ENCODE assay signal across 17 cellular contexts in the genomic region with DNA sequence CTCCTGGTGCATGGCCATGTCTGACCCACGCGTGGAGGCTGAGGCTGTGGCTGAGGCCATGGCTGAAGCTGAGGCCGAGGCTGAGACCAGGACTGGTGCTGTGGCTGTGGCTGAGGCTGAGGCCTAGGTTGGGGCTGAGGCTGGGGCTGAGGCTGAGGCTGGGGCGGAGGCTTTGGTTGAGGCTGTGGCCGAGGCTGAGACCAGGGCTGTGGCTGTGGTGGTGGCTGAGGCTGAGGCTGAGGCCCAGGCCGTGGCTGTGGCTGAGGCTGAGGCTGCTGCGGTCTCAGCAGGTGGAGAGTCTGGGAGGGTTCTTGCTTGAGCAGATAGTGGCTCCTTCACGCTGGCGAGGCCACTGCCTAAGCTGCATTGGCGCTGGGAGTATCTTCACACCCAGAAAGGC.
A peak's percentile ranks its signal among the peaks of the same experiment; 100 is the strongest.
DNase-seq lines count a peak whose midpoint lies in the region; ATAC-seq, FAIRE-seq and TF ChIP-seq lines count a peak whose summit lies in the region.
"Had no signal": no experiment of that assay in that cellular context is flagged by ENCODE, and none has a peak within 500 bp of the region (broad histone marks: within the 10 kb centered on the region; RNA-seq: fewer than 3 reads in every experiment).

No MANE protein-coding gene starts in this region.

- TF ChIP-seq EP300 in HepG2 (IDR thresholded peaks at IDR 0.05; ENCODE audit: low read depth in 2 of 2, low read length in 2 of 2), result no peak
- no peak for TF ChIP-seq EP300 in HepG2 (CRISPR knock-in tag; IDR thresholded peaks at IDR 0.05; ENCODE audit: borderline replicate concordance)

- H4K20me1 ChIP-seq in HepG2 (ENCODE audit: insufficient read depth, low read length), result no peaks in the 10 kb centered on the region

- no peak for FAIRE-seq in HepG2 (lab: Jason Lieb, UNC)
- FAIRE-seq: H54 had no signal

- no peak overlapping the region for H3K27ac Mint-ChIP-seq in activated CD8-positive, alpha-beta T cell treated with anti-CD3 and anti-CD28 coated beads, Interleukin-2, amount 10 ng/mL, durations not matched to agents 7 days and 5 days

- no peak overlapping the region for H2AFZ ChIP-seq in HepG2 (ENCODE audit: low read length)

- peaks cover 4% of the 10 kb centered on the region for H3K9me3 Mint-ChIP-seq in activated CD8-positive, alpha-beta T cell treated with anti-CD3 and anti-CD28 coated beads, Interleukin-2, amount 10 ng/mL, durations not matched to agents 7 days and 5 days (ENCODE audit: insufficient read depth)

- H3K4me1 Mint-ChIP-seq in activated CD8-positive, alpha-beta T cell treated with anti-CD3 and anti-CD28 coated beads, Interleukin-2, amount 10 ng/mL, durations not matched to agents 7 days and 5 days (ENCODE audit: low read depth), result peaks cover 28% of the 10 kb centered on the region

- in situ Hi-C loops in HepG2 (cut with HindIII; ENCODE audit: extremely low pct_ligation_motif_present, low pct_unique_long_range_greater_than_20kb), result no loop called here

- peaks cover 47% of the 10 kb centered on the region for H3K36me3 Mint-ChIP-seq in activated CD8-positive, alpha-beta T cell treated with anti-CD3 and anti-CD28 coated beads, Interleukin-2, amount 10 ng/mL, durations not matched to agents 7 days and 5 days (ENCODE audit: low read depth)

- CTCF ChIA-PET in activated CD8-positive, alpha-beta T cell treated with anti-CD3 and anti-CD28 coated beads, Interleukin-2, amount 10 ng/mL, durations not matched to agents 7 days and 5 days (lab: Charles Lee), result no interaction called here
- CTCF ChIA-PET in HepG2 (lab: Yijun Ruan, JAX; ENCODE audit: low intra/inter-chr PET ratio, low total read pairs), result no interaction called here

- peak; percentile 36 for ATAC-seq in activated CD8-positive, alpha-beta T cell treated with anti-CD3 and anti-CD28 coated beads, Interleukin-2, amount 10 ng/mL, durations not matched to agents 7 days and 5 days
- ATAC-seq in HepG2, result no peak; the same call in 2 of the 3 replicates
- ATAC-seq in upper lobe of right lung, result peak; percentile 49
- ATAC-seq in HG03354 (IDR thresholded peaks at IDR 0.05; ENCODE audit: poor library complexity, severe bottlenecking, unreplicated experiment), result no peak

- H3K9ac ChIP-seq in HepG2 (ENCODE audit: insufficient read depth, low read depth, low read length), result no peak overlapping the region

- H3K27me3 ChIP-seq in HepG2 (ENCODE audit: control insufficient read depth in 1 of 2, insufficient read depth in 2 of 2, low read length in 2 of 2) (no peaks in the 10 kb centered on the region), upper lobe of right lung (no peaks in the 10 kb centered on the region)
- H3K27me3 ChIP-seq: MG63, Peyer's patch had no signal

- H3K4me3 Mint-ChIP-seq in activated CD8-positive, alpha-beta T cell treated with anti-CD3 and anti-CD28 coated beads, Interleukin-2, amount 10 ng/mL, durations not matched to agents 7 days and 5 days, result no peak overlapping the region

- H3K27ac ChIP-seq in HepG2 (ENCODE audit: extremely low read length, insufficient read depth, low read length), result no peak overlapping the region
- no peak overlapping the region for H3K27ac ChIP-seq in upper lobe of right lung
- H3K27ac ChIP-seq: Peyer's patch had no signal

- TF ChIP-seq CTCF in HepG2 (CRISPR knock-in tag; IDR thresholded peaks at IDR 0.05) (no peak), upper lobe of right lung (IDR thresholded peaks at IDR 0.05) (no peak)

- H3K27me3 Mint-ChIP-seq in activated CD8-positive, alpha-beta T cell treated with anti-CD3 and anti-CD28 coated beads, Interleukin-2, amount 10 ng/mL, durations not matched to agents 7 days and 5 days (ENCODE audit: low read depth), result peaks cover 4% of the 10 kb centered on the region

- H3K4me3 ChIP-seq in HepG2 (replicated peaks in 1 of 3; ENCODE audit: insufficient read depth in 1 of 3, low read depth in 2 of 3, low read length in 3 of 3) (no peak overlapping the region), upper lobe of right lung (no peak overlapping the region)
- H3K4me3 ChIP-seq: MG63, Peyer's patch had no signal

- intact Hi-C loops in HepG2 (cut with micrococcal nuclease; ENCODE audit: unreplicated experiment), result no loop called here
- intact Hi-C loops in upper lobe of right lung (cut with DNase I), result no loop called here

- no TSS peak for BruUV-seq in HepG2 (replicated peaks; lab: Mats Ljungman, UMichigan)

- H3K36me3 ChIP-seq in HepG2 (replicated peaks in 1 of 2; ENCODE audit: control insufficient read depth in 1 of 2, insufficient read depth in 2 of 2, low read length in 2 of 2) (peaks cover 12 to 37% of the 10 kb centered on the region in 2 experiments; a peak in 4 of 5 replicates), upper lobe of right lung (peaks cover 39% of the 10 kb centered on the region)

- no peaks in the 10 kb centered on the region for H3K9me3 ChIP-seq in HepG2 (ENCODE audit: low read length)
- H3K9me3 ChIP-seq in upper lobe of right lung, result no peaks in the 10 kb centered on the region
- H3K9me3 ChIP-seq: MG63, Peyer's patch had no signal

- DNase-seq in activated CD8-positive, alpha-beta memory T cell treated with anti-CD3 and anti-CD28 coated beads for 24 hours, result peak; percentile 55
- DNase-seq in activated CD8-positive, alpha-beta memory T cell treated with anti-CD3 and anti-CD28 coated beads, Interleukin-2, amount 50 U/mL, for 48 hours, result no peak
- DNase-seq in activated CD8-positive, alpha-beta T cell treated with anti-CD3 and anti-CD28 coated beads, Interleukin-2, amount 10 ng/mL, durations not matched to agents 7 days and 5 days, result peak; percentile 18
- DNase-seq in HepG2 (ENCODE audit: low spot score) (no peak), upper lobe of right lung (no peak), RKO (ENCODE audit: low spot score) (no peak), NCI-H1694 (lab: John Stamatoyannopoulos, UW) (no peak)
- DNase-seq: C1 segment of cervical spinal cord, EL, MG63, NCI-H1105, NCI-H2029 treated with DMSO at 0.1 percent for 48 hours, NCI-H510A treated with DMSO at 0.1 percent for 48 hours, SIG-M5 had no signal

- POLR2A ChIA-PET in activated CD8-positive, alpha-beta T cell treated with anti-CD3 and anti-CD28 coated beads, Interleukin-2, amount 10 ng/mL, durations not matched to agents 7 days and 5 days (lab: Charles Lee), result interaction anchor here (0.8 kb wide), 1 partner anchor 17 kb away, joined by 3 read pairs; no protein-coding TSS in a partner anchor
- POLR2A ChIA-PET in HepG2 (lab: Yijun Ruan, JAX), result no interaction called here

- 83% methylated on average over 5 of the region's 10 CpGs for WGBS in HepG2 (ENCODE audit: low lambda C conversion rate)

- no peaks in the 10 kb centered on the region for H3K4me1 ChIP-seq in HepG2 (ENCODE audit: insufficient read depth, low read length)
- H3K4me1 ChIP-seq in upper lobe of right lung, result no peaks in the 10 kb centered on the region
- H3K4me1 ChIP-seq: Peyer's patch had no signal

- H3K79me2 ChIP-seq in HepG2 (ENCODE audit: insufficient read depth, low read length), result no peaks in the 10 kb centered on the region

- TF ChIP-seq POLR2A in HepG2 (IDR thresholded peaks at IDR 0.05; ENCODE audit: insufficient read depth in 1 of 2, low read depth in 2 of 2, low read length in 2 of 2), result no peak

- no peak overlapping the region for H3K4me2 ChIP-seq in HepG2 (ENCODE audit: low read depth, low read length)

- TF ChIP-seq RAD21 in HepG2 (CRISPR knock-in tag; IDR thresholded peaks at IDR 0.05), result no peak

TF ChIP-seq in HepG2, 621 proteins besides CTCF, POLR2A, EP300 and RAD21:
- TF ChIP-seq AGO2 (optimal IDR thresholded peaks at IDR 0.05; ENCODE audit: low read depth, low read length), result peak; percentile 49
- no peak for TF ChIP-seq ZBTB7A (CRISPR knock-in tag; IDR thresholded peaks at IDR 0.05)
- TF ChIP-seq GPN1 (CRISPR knock-in tag; IDR thresholded peaks at IDR 0.05; ENCODE audit: borderline replicate concordance), result no peak
- TF ChIP-seq FOXA3 (CRISPR knock-in tag; IDR thresholded peaks at IDR 0.05), result no peak
- no peak for TF ChIP-seq ZNF101 (CRISPR knock-in tag; IDR thresholded peaks at IDR 0.05; ENCODE audit: borderline replicate concordance, low read depth)
- no peak for TF ChIP-seq FOXO1 (CRISPR knock-in tag; IDR thresholded peaks at IDR 0.05)

Comparison
In these comparisons a context has a peak if more than half of its experiments do, and no peak if none do; other contexts are left out.
1. DNase-seq: peak in activated CD8-positive, alpha-beta memory T cell treated with anti-CD3 and anti-CD28 coated beads for 24 hours (single experiment) and activated CD8-positive, alpha-beta T cell treated with anti-CD3 and anti-CD28 coated beads, Interleukin-2, amount 10 ng/mL, durations not matched to agents 7 days and 5 days (single experiment); none in activated CD8-positive, alpha-beta memory T cell treated with anti-CD3 and anti-CD28 coated beads, Interleukin-2, amount 50 U/mL, for 48 hours (single experiment), HepG2 (single experiment), upper lobe of right lung (single experiment), RKO (single experiment) and NCI-H1694 (single experiment).
2. ATAC-seq: peak in activated CD8-positive, alpha-beta T cell treated with anti-CD3 and anti-CD28 coated beads, Interleukin-2, amount 10 ng/mL, durations not matched to agents 7 days and 5 days (single experiment) and upper lobe of right lung (single experiment); none in HepG2 (single experiment) and HG03354 (single experiment).